In genomic region chr20:61674051-61674450, GRCh38 we compare ENCODE assay signal across 24 cellular contexts.
"Had no signal": no experiment of that assay in that cellular context is flagged by ENCODE, and none has a peak within 500 bp of the region (broad histone marks: within the 10 kb centered on the region; RNA-seq: fewer than 3 reads in every experiment).

No MANE protein-coding gene starts in this region.

- H3K27me3 ChIP-seq: hepatocyte, neural progenitor cell, ovary, upper lobe of right lung had no signal

- H3K36me3 ChIP-seq: heart right ventricle, left ventricle myocardium inferior, neural progenitor cell, ovary, suprapubic skin, thoracic aorta, tibial artery, upper lobe of right lung had no signal

- H2AFZ ChIP-seq: hepatocyte, neural progenitor cell had no signal

- H3K27me3 Mint-ChIP-seq: stimulated activated naive CD8-positive, alpha-beta T cell treated with anti-CD3 and anti-CD28 coated beads, Interleukin-15, Interleukin-2, amounts not matched to agents 100 ng/mL and 50 ng/mL, for 24 hours had no signal

- H3K9me3 Mint-ChIP-seq: nephron; stimulated activated effector memory CD8-positive, alpha-beta T cell treated with anti-CD3 and anti-CD28 coated beads, Interleukin-12 subunit alpha, Interleukin-12 subunit beta, amount 100 ng/mL, for 72 hours; stimulated activated naive CD8-positive, alpha-beta T cell treated with anti-CD3 and anti-CD28 coated beads, Interleukin-15, Interleukin-2, amounts not matched to agents 100 ng/mL and 50 ng/mL, for 24 hours had no signal

- ATAC-seq: heart right ventricle; naive thymus-derived CD8-positive, alpha-beta T cell; right cardiac atrium; sciatic nerve; stimulated activated effector memory CD8-positive, alpha-beta T cell treated with anti-CD3 and anti-CD28 coated beads, Interleukin-12 subunit alpha, Interleukin-12 subunit beta, amount 100 ng/mL, for 72 hours; upper lobe of right lung had no signal

- H3K27ac ChIP-seq: heart right ventricle, hepatocyte, left ventricle myocardium inferior, neural progenitor cell, ovary, skin epidermis, suprapubic skin, thoracic aorta, tibial artery, upper lobe of right lung had no signal

- H3K4me2 ChIP-seq: hepatocyte, neural progenitor cell had no signal

- H3K27ac Mint-ChIP-seq: immature natural killer cell; memory B cell; naive thymus-derived CD8-positive, alpha-beta T cell; nephron; progenitor cell of endocrine pancreas; stimulated activated effector memory CD8-positive, alpha-beta T cell treated with anti-CD3 and anti-CD28 coated beads, Interleukin-12 subunit alpha, Interleukin-12 subunit beta, amount 100 ng/mL, for 72 hours; stimulated activated naive CD8-positive, alpha-beta T cell treated with anti-CD3 and anti-CD28 coated beads, Interleukin-15, Interleukin-2, amounts not matched to agents 100 ng/mL and 50 ng/mL, for 24 hours had no signal

- H3K4me3 Mint-ChIP-seq: immature natural killer cell; memory B cell; naive thymus-derived CD8-positive, alpha-beta T cell; nephron; neural progenitor cell; stimulated activated effector memory CD8-positive, alpha-beta T cell treated with anti-CD3 and anti-CD28 coated beads, Interleukin-12 subunit alpha, Interleukin-12 subunit beta, amount 100 ng/mL, for 72 hours; stimulated activated naive CD8-positive, alpha-beta T cell treated with anti-CD3 and anti-CD28 coated beads, Interleukin-15, Interleukin-2, amounts not matched to agents 100 ng/mL and 50 ng/mL, for 24 hours had no signal

- H3K4me1 Mint-ChIP-seq: immature natural killer cell; naive thymus-derived CD8-positive, alpha-beta T cell; nephron; neural progenitor cell; stimulated activated effector memory CD8-positive, alpha-beta T cell treated with anti-CD3 and anti-CD28 coated beads, Interleukin-12 subunit alpha, Interleukin-12 subunit beta, amount 100 ng/mL, for 72 hours had no signal

- DNase-seq: heart right ventricle; immature natural killer cell; left ventricle myocardium inferior; ovary; stimulated activated CD4-positive, alpha-beta T cell treated with anti-CD3 and anti-CD28 coated beads, Interleukin-4, amount 100 ng/mL, for 24 hours; stimulated activated naive CD4-positive, alpha-beta T cell; tibial artery; trophoblast cell; upper lobe of right lung had no signal

- H3K79me2 ChIP-seq: hepatocyte had no signal

- H3K36me3 Mint-ChIP-seq: immature natural killer cell; memory B cell; naive thymus-derived CD8-positive, alpha-beta T cell; neural progenitor cell; stimulated activated effector memory CD8-positive, alpha-beta T cell treated with anti-CD3 and anti-CD28 coated beads, Interleukin-12 subunit alpha, Interleukin-12 subunit beta, amount 100 ng/mL, for 72 hours had no signal

- H3K9ac ChIP-seq: neural progenitor cell had no signal

- H3K4me1 ChIP-seq: heart right ventricle, left ventricle myocardium inferior, neural progenitor cell, suprapubic skin, tibial artery, upper lobe of right lung had no signal

- FAIRE-seq: islet of Langerhans, urothelium cell line had no signal

- H3K9me3 ChIP-seq: heart right ventricle, left ventricle myocardium inferior, ovary, suprapubic skin, thoracic aorta, tibial artery, upper lobe of right lung had no signal

- H3K4me3 ChIP-seq: heart right ventricle, hepatocyte, left ventricle myocardium inferior, neural progenitor cell, ovary, skin epidermis, suprapubic skin, thoracic aorta, tibial artery, upper lobe of right lung had no signal
